11 cellular contexts compared by ENCODE assay signal in genomic region chr11:114182471-114182968, GRCh38.
DNase-seq lines count a peak whose midpoint lies in the region; ATAC-seq, FAIRE-seq and TF ChIP-seq lines count a peak whose summit lies in the region.
"Had no signal": no experiment of that assay in that cellular context is flagged by ENCODE, and none has a peak within 500 bp of the region (broad histone marks: within the 10 kb centered on the region; RNA-seq: fewer than 3 reads in every experiment).

No MANE protein-coding gene starts in this region.

- H3K27me3 Mint-ChIP-seq in stimulated activated naive B cell treated with anti-CD40 and anti-IgM and Interleukin-4, amounts not matched to agents 10 μg/mL and 1 μg/mL and 100 μg/mL, for 72 hours: no peaks in the 10 kb centered on the region

- H3K36me3 Mint-ChIP-seq in stimulated activated naive B cell treated with anti-CD40 and anti-IgM and Interleukin-4, amounts not matched to agents 10 μg/mL and 1 μg/mL and 100 μg/mL, for 72 hours: no peaks in the 10 kb centered on the region

- no peak overlapping the region for H3K4me3 ChIP-seq in fibroblast of mammary gland (ENCODE audit: control insufficient read depth, low read depth, low read length)

- intact Hi-C loops in head of caudate nucleus (cut with DNase I): no loop called here

- H3K4me3 Mint-ChIP-seq in stimulated activated naive B cell treated with anti-CD40 and anti-IgM and Interleukin-4, amounts not matched to agents 10 μg/mL and 1 μg/mL and 100 μg/mL, for 72 hours: no peak overlapping the region

- H3K27ac ChIP-seq in VCaP: peak overlapping the region; percentile 100

- TF ChIP-seq POLR2A in GM12892 (IDR thresholded peaks at IDR 0.05; ENCODE audit: low read depth, low read length): no peak

- peak; percentile 5 for FAIRE-seq in GM12892 (lab: Jason Lieb, UNC)
- FAIRE-seq: colon had no signal

- no peak for TF ChIP-seq CTCF in VCaP (conservative IDR thresholded peaks at IDR 0.05)
- TF ChIP-seq CTCF in fibroblast of mammary gland (conservative IDR thresholded peaks at IDR 0.05; ENCODE audit: control insufficient read depth, insufficient read depth, low read depth, low read length): no peak

- peak overlapping the region; percentile 81 for H3K27ac Mint-ChIP-seq in stimulated activated naive B cell treated with anti-CD40 and anti-IgM and Interleukin-4, amounts not matched to agents 10 μg/mL and 1 μg/mL and 100 μg/mL, for 72 hours

- ATAC-seq in stimulated activated naive B cell treated with anti-CD40 and anti-IgM and Interleukin-4, amounts not matched to agents 10 μg/mL and 1 μg/mL and 100 μg/mL, for 72 hours (replicated peaks): no peak
- ATAC-seq in HG02852 (IDR thresholded peaks at IDR 0.05; ENCODE audit: unreplicated experiment): no peak

- DNase-seq in GM12892 (ENCODE audit: insufficient read length) (no peak), fibroblast of mammary gland (ENCODE audit: low read depth) (peak; percentile 59), head of caudate nucleus (no peak), T1000 (lab: John Stamatoyannopoulos, UW) (no peak), NCI-H2196 (lab: John Stamatoyannopoulos, UW; ENCODE audit: unreplicated experiment) (no peak)
- DNase-seq in stimulated activated naive B cell treated with anti-CD40 and anti-IgM and Interleukin-4, amounts not matched to agents 10 μg/mL and 1 μg/mL and 100 μg/mL, for 72 hours: no peak
- DNase-seq: DMS 273 treated with DMSO at 0.1 percent for 48 hours, hippocampal formation had no signal

- H3K4me1 Mint-ChIP-seq in stimulated activated naive B cell treated with anti-CD40 and anti-IgM and Interleukin-4, amounts not matched to agents 10 μg/mL and 1 μg/mL and 100 μg/mL, for 72 hours: peaks cover 72 to 73% of the 10 kb centered on the region in 2 donors

- no peaks in the 10 kb centered on the region for H3K9me3 Mint-ChIP-seq in stimulated activated naive B cell treated with anti-CD40 and anti-IgM and Interleukin-4, amounts not matched to agents 10 μg/mL and 1 μg/mL and 100 μg/mL, for 72 hours
